Comparison of ENCODE assay signal across 12 cellular contexts in genomic region chr1:64865105-64865757, GRCh38.
A peak's percentile ranks its signal among the peaks of the same experiment; 100 is the strongest.
DNase-seq lines count a peak whose midpoint lies in the region; ATAC-seq and TF ChIP-seq lines count a peak whose summit lies in the region.
"Had no signal": no experiment of that assay in that cellular context is flagged by ENCODE, and none has a peak within 500 bp of the region (broad histone marks: within the 10 kb centered on the region; RNA-seq: fewer than 3 reads in every experiment).

No MANE protein-coding gene starts in this region.

- CTCF ChIA-PET in CD8-positive, alpha-beta memory T cell (lab: Charles Lee): interaction anchor here (1.0 to 4.1 kb wide), 3 partner anchors 101 to 210 kb away, joined by 3 to 16 read pairs (median 12); partner anchors contain the start of gene JAK1

- no peak for DNase-seq in CD8-positive, alpha-beta memory T cell
- DNase-seq in neural crest cell (ENCODE audit: low read depth, low spot score) (no peak), NCI-H2029 (lab: John Stamatoyannopoulos, UW) (no peak)
- DNase-seq: mesendoderm; stimulated activated CD4-positive, alpha-beta T cell treated with anti-CD3 and anti-CD28 coated beads, Interleukin-2, amount 100 ng/mL, for 48 hours; stimulated activated naive CD4-positive, alpha-beta T cell treated with Interleukin-2 at 50 U/mL for 16 hours had no signal

- no peaks in the 10 kb centered on the region for H3K9me3 Mint-ChIP-seq in CD8-positive, alpha-beta memory T cell
- no peaks in the 10 kb centered on the region for H3K9me3 Mint-ChIP-seq in activated T-helper 17 cell treated with anti-CD3 and anti-CD28 coated beads, Interleukin-2, amount 50 U/mL, for 72 hours
- H3K9me3 Mint-ChIP-seq in neural crest cell: no peaks in the 10 kb centered on the region

- H3K27me3 Mint-ChIP-seq in CD8-positive, alpha-beta memory T cell: no peaks in the 10 kb centered on the region
- H3K27me3 Mint-ChIP-seq in activated T-helper 17 cell treated with anti-CD3 and anti-CD28 coated beads, Interleukin-2, amount 50 U/mL, for 72 hours: no peaks in the 10 kb centered on the region
- no peaks in the 10 kb centered on the region for H3K27me3 Mint-ChIP-seq in neural crest cell (ENCODE audit: low read depth)
- H3K27me3 Mint-ChIP-seq: progenitor cell of endocrine pancreas had no signal

- peaks cover 55% of the 10 kb centered on the region for H3K4me1 ChIP-seq in BLaER1
- peaks cover 28% of the 10 kb centered on the region for H3K4me1 ChIP-seq in CD8-positive, alpha-beta memory T cell (ENCODE audit: insufficient read depth, low read length)

- H3K4me3 Mint-ChIP-seq in CD8-positive, alpha-beta memory T cell: peak overlapping the region in 5 of 7 donors; percentile 30 to 66 (median 57)
- H3K4me3 Mint-ChIP-seq in activated T-helper 17 cell treated with anti-CD3 and anti-CD28 coated beads, Interleukin-2, amount 50 U/mL, for 72 hours: peak overlapping the region; percentile 35
- no peak overlapping the region for H3K4me3 Mint-ChIP-seq in neural crest cell

- peak overlapping the region; percentile 72 for H3K4me2 ChIP-seq in BLaER1

- no peaks in the 10 kb centered on the region for H3K27me3 ChIP-seq in BLaER1
- H3K27me3 ChIP-seq in CD8-positive, alpha-beta memory T cell (ENCODE audit: insufficient read depth, low read length, poor library complexity, severe bottlenecking): no peaks in the 10 kb centered on the region

- peaks cover 4 to 86% (median 26%) of the 10 kb centered on the region in 3 donors for H3K36me3 Mint-ChIP-seq in CD8-positive, alpha-beta memory T cell
- peaks cover 86% of the 10 kb centered on the region for H3K36me3 Mint-ChIP-seq in activated T-helper 17 cell treated with anti-CD3 and anti-CD28 coated beads, Interleukin-2, amount 50 U/mL, for 72 hours (ENCODE audit: low read depth)
- H3K36me3 Mint-ChIP-seq in neural crest cell (ENCODE audit: low read depth): peaks cover 17% of the 10 kb centered on the region

- peaks cover 63% of the 10 kb centered on the region for H3K36me3 ChIP-seq in BLaER1
- H3K36me3 ChIP-seq in CD8-positive, alpha-beta memory T cell (ENCODE audit: insufficient read depth, low read length): peaks cover 64% of the 10 kb centered on the region

- no peaks in the 10 kb centered on the region for H3K9me3 ChIP-seq in BLaER1
- no peaks in the 10 kb centered on the region for H3K9me3 ChIP-seq in CD8-positive, alpha-beta memory T cell (ENCODE audit: low read length)

- POLR2A ChIA-PET in CD8-positive, alpha-beta memory T cell (lab: Charles Lee): interaction anchor here (0.7 kb wide), 1 partner anchor 144 kb away, joined by 3 read pairs; no protein-coding TSS in a partner anchor

- H3K4me3 ChIP-seq in BLaER1: no peak overlapping the region
- H3K4me3 ChIP-seq in CD8-positive, alpha-beta memory T cell (ENCODE audit: low read length): no peak overlapping the region

- peak overlapping the region; percentile 38 to 97 (median 88) for H3K27ac Mint-ChIP-seq in CD8-positive, alpha-beta memory T cell
- H3K27ac Mint-ChIP-seq in activated T-helper 17 cell treated with anti-CD3 and anti-CD28 coated beads, Interleukin-2, amount 50 U/mL, for 72 hours: peak overlapping the region; percentile 72
- H3K27ac Mint-ChIP-seq in neural crest cell (ENCODE audit: unreplicated experiment): peak overlapping the region; percentile 46
- H3K27ac Mint-ChIP-seq: progenitor cell of endocrine pancreas had no signal

- peak overlapping the region; percentile 61 for H3K27ac ChIP-seq in BLaER1
- H3K27ac ChIP-seq in CD8-positive, alpha-beta memory T cell (ENCODE audit: low read depth, low read length): peak overlapping the region; percentile 55

- peak overlapping the region; percentile 36; the same call in 1 of the 2 replicates for H3K9ac ChIP-seq in BLaER1

- H3K4me1 Mint-ChIP-seq in CD8-positive, alpha-beta memory T cell: peaks cover 43 to 59% (median 58%) of the 10 kb centered on the region in 3 donors
- peaks cover 19% of the 10 kb centered on the region for H3K4me1 Mint-ChIP-seq in activated T-helper 17 cell treated with anti-CD3 and anti-CD28 coated beads, Interleukin-2, amount 50 U/mL, for 72 hours
- peaks cover 16% of the 10 kb centered on the region for H3K4me1 Mint-ChIP-seq in neural crest cell

- no peak for TF ChIP-seq CTCF in neural crest cell (conservative IDR thresholded peaks at IDR 0.05)

- no peak for ATAC-seq in activated T-helper 17 cell treated with anti-CD3 and anti-CD28 coated beads, Interleukin-2, amount 50 U/mL, for 72 hours (replicated peaks)
- no peak for ATAC-seq in GM18861 (IDR thresholded peaks at IDR 0.05; ENCODE audit: unreplicated experiment)
- no peak for ATAC-seq in activated CD4-positive, CD25-positive, alpha-beta regulatory T cell treated with anti-CD3 and anti-CD28 coated beads, Interleukin-2, amount 50 U/mL, for 24 hours
- no peak for ATAC-seq in GM19035 (IDR thresholded peaks at IDR 0.05; ENCODE audit: unreplicated experiment)

- peaks cover 10% of the 10 kb centered on the region; the same call in 1 of the 2 replicates for H4K20me1 ChIP-seq in BLaER1
